16 cellular contexts compared by ENCODE assay signal in the genomic region with DNA sequence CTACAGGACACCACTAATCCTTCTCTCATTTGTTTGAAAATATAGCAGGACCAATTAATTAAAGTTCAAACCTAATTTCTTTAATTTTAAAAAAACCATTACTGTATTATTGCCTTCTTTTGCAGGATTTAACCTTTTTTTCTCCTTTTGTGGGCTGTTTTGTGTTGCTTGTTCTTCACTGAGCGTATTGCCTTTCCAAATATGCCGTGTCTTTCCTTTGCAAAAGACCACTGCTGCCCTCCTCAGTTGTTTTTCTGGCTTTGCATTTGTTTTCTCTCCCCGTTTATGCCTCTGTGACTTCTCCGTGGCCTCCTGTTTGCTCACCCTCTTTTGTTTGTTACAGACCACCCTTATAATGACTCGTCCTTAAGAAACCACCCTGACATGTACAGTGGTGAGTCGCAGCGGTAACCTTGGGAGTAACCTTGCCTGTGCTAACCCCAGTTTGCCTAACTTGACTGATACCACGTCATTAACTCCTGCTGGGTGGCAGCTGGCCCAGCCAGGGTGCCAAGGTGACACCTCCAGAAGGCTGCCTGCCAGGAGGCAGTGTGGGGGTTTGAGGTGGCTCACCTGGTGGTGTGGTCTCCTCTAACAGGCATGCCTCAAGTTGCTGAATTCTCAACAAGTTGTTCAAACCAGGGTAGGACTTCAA.
DNase-seq lines count a peak whose midpoint lies in the region; ATAC-seq, FAIRE-seq and TF ChIP-seq lines count a peak whose summit lies in the region.
"Had no signal": no experiment of that assay in that cellular context is flagged by ENCODE, and none has a peak within 500 bp of the region (broad histone marks: within the 10 kb centered on the region; RNA-seq: fewer than 3 reads in every experiment).

No MANE protein-coding gene starts in this region.

- no peak for FAIRE-seq in D721Med (lab: Jason Lieb, UNC)
- no peak for FAIRE-seq in HepG2 (lab: Jason Lieb, UNC)
- no peak for FAIRE-seq in RCC 7860 (lab: Jason Lieb, UNC)

- CTCF ChIA-PET in HepG2 (lab: Yijun Ruan, JAX; ENCODE audit: low intra/inter-chr PET ratio, low total read pairs) = interaction anchor here (1.2 kb wide), 1 partner anchor 155 kb away, joined by 3 read pairs; no protein-coding TSS in a partner anchor
- CTCF ChIA-PET in PC-9 (lab: Charles Lee) = no interaction called here

- H3K9me2 ChIP-seq in Loucy (replicated peaks; ENCODE audit: low read depth, low read length) = no peaks in the 10 kb centered on the region
- H3K9me2 ChIP-seq in PC-9 (ENCODE audit: insufficient read depth) = no peaks in the 10 kb centered on the region

- no peaks in the 10 kb centered on the region for H3F3A ChIP-seq in Loucy (ENCODE audit: low read depth)
- no peaks in the 10 kb centered on the region for H3F3A ChIP-seq in PC-9 (ENCODE audit: insufficient read depth, low read depth)

- TF ChIP-seq POLR2A in body of pancreas (IDR thresholded peaks at IDR 0.05) = no peak
- no peak for TF ChIP-seq POLR2A in HepG2 (IDR thresholded peaks at IDR 0.05; ENCODE audit: insufficient read depth in 1 of 2, low read depth in 2 of 2, low read length in 2 of 2)

- H3K9me3 ChIP-seq in Loucy (ENCODE audit: insufficient read depth, low read depth, low read length) = no peaks in the 10 kb centered on the region
- no peaks in the 10 kb centered on the region for H3K9me3 ChIP-seq in body of pancreas
- H3K9me3 ChIP-seq in HepG2 (ENCODE audit: low read length) = no peaks in the 10 kb centered on the region
- H3K9me3 ChIP-seq in PC-9 (ENCODE audit: insufficient read depth, low read depth) = no peaks in the 10 kb centered on the region
- H3K9me3 ChIP-seq: SJCRH30, suprapubic skin had no signal

- DNase-seq in D721Med (ENCODE audit: insufficient read length, low spot score) = no peak
- peak; percentile 17 to 65 (median 36) for DNase-seq in body of pancreas
- no peak for DNase-seq in HepG2 (ENCODE audit: low spot score)
- no peak for DNase-seq in medulla oblongata (ENCODE audit: extremely low spot score)
- DNase-seq in RCC 7860 (ENCODE audit: low spot score) = no peak
- DNase-seq in EL = no peak
- no peak for DNase-seq in PC-9
- DNase-seq: activated CD4-positive, alpha-beta T cell treated with anti-CD3 and anti-CD28 coated beads, Interleukin-2, amount 50 U/mL, for 1 hour; activated T-cell treated with anti-CD3 and anti-CD28 coated beads, Interleukin-2, amount 50 U/mL, for 1 hour; DMS153; naive thymus-derived CD4-positive, alpha-beta T cell; NCI-H2029 treated with DMSO at 0.1 percent for 48 hours; NCI-H82; SJCRH30 had no signal

- POLR2A ChIA-PET in HepG2 (lab: Yijun Ruan, JAX) (no interaction called here), PC-9 (lab: Charles Lee; ENCODE audit: unreplicated experiment) (no interaction called here)

- H3K27me3 ChIP-seq in Loucy (ENCODE audit: insufficient read depth, low read length, poor library complexity, severe bottlenecking) (no peaks in the 10 kb centered on the region), body of pancreas (no peaks in the 10 kb centered on the region), HepG2 (ENCODE audit: control insufficient read depth in 1 of 2, insufficient read depth in 2 of 2, low read length in 2 of 2) (peaks cover 2 to 44% of the 10 kb centered on the region in 2 experiments; a peak in 4 of 5 replicates), PC-9 (ENCODE audit: insufficient read depth, low read depth) (peaks cover 100% of the 10 kb centered on the region)
- H3K27me3 ChIP-seq: SJCRH30 had no signal

- BruUV-seq in HepG2 (replicated peaks; lab: Mats Ljungman, UMichigan) (no TSS peak), PC-9 (replicated peaks; lab: Mats Ljungman, UMichigan) (no TSS peak)

- intact Hi-C loops in body of pancreas (cut with DNase I) (no loop called here), HepG2 (cut with micrococcal nuclease; ENCODE audit: unreplicated experiment) (no loop called here), PC-9 (cut with micrococcal nuclease; ENCODE audit: unreplicated experiment) (no loop called here)

- H3K36me3 ChIP-seq in Loucy (ENCODE audit: insufficient read depth, low read length) (no peaks in the 10 kb centered on the region), body of pancreas (replicated peaks in 1 of 2; ENCODE audit: insufficient read depth in 1 of 2, low read depth in 2 of 2) (no peaks in the 10 kb centered on the region), HepG2 (replicated peaks in 1 of 2; ENCODE audit: control insufficient read depth in 1 of 2, insufficient read depth in 2 of 2, low read length in 2 of 2) (no peaks in the 10 kb centered on the region), PC-9 (ENCODE audit: low read depth) (no peaks in the 10 kb centered on the region)

- peak; percentile 70 for ATAC-seq in body of pancreas
- ATAC-seq in HepG2 = no peak
- ATAC-seq: naive thymus-derived CD4-positive, alpha-beta T cell had no signal

- H3K79me2 ChIP-seq in Loucy (ENCODE audit: insufficient read depth, low read length) (no peaks in the 10 kb centered on the region), HepG2 (ENCODE audit: insufficient read depth, low read length) (no peaks in the 10 kb centered on the region), PC-9 (ENCODE audit: low read depth) (no peaks in the 10 kb centered on the region)

- in situ Hi-C loops in HepG2 (cut with HindIII; ENCODE audit: extremely low pct_ligation_motif_present, low pct_unique_long_range_greater_than_20kb) = no loop called here

- H3K4me3 ChIP-seq in Loucy (ENCODE audit: low read length, poor library complexity, severe bottlenecking) (no peak overlapping the region), body of pancreas (no peak overlapping the region), HepG2 (replicated peaks in 1 of 3; ENCODE audit: insufficient read depth in 1 of 3, low read depth in 2 of 3, low read length in 3 of 3) (no peak overlapping the region), PC-9 (no peak overlapping the region)
- H3K4me3 ChIP-seq: SJCRH30, suprapubic skin had no signal

- H4K20me1 ChIP-seq in Loucy (ENCODE audit: insufficient read depth, low read length, poor library complexity, severe bottlenecking) (no peaks in the 10 kb centered on the region), HepG2 (ENCODE audit: insufficient read depth, low read length) (no peaks in the 10 kb centered on the region), PC-9 (ENCODE audit: insufficient read depth) (no peaks in the 10 kb centered on the region)

- WGBS in body of pancreas, 2 donors = 15 to 37% methylated on average over 8 of the region's 8 CpGs
- 5% methylated on average over 8 of the region's 8 CpGs for WGBS in HepG2 (ENCODE audit: low lambda C conversion rate)

- TF ChIP-seq EP300 in HepG2 (IDR thresholded peaks at IDR 0.05; ENCODE audit: low read depth in 2 of 2, low read length in 2 of 2) = no peak
- no peak for TF ChIP-seq EP300 in HepG2 (CRISPR knock-in tag; IDR thresholded peaks at IDR 0.05; ENCODE audit: borderline replicate concordance)

- no peak overlapping the region for H3K9ac ChIP-seq in Loucy (ENCODE audit: low read depth, low read length, poor library complexity, severe bottlenecking)
- no peak overlapping the region for H3K9ac ChIP-seq in HepG2 (ENCODE audit: insufficient read depth, low read depth, low read length)

- H3K4me1 ChIP-seq in Loucy (ENCODE audit: insufficient read depth, low read length, poor library complexity, severe bottlenecking) = no peaks in the 10 kb centered on the region
- peaks cover 10% of the 10 kb centered on the region for H3K4me1 ChIP-seq in body of pancreas
- H3K4me1 ChIP-seq in HepG2 (ENCODE audit: insufficient read depth, low read length) = no peaks in the 10 kb centered on the region
- H3K4me1 ChIP-seq in PC-9 (replicated peaks; ENCODE audit: insufficient read depth) = no peaks in the 10 kb centered on the region
- H3K4me1 ChIP-seq: SJCRH30, suprapubic skin had no signal

- TF ChIP-seq RAD21 in HepG2 (CRISPR knock-in tag; IDR thresholded peaks at IDR 0.05) = no peak

- TF ChIP-seq CTCF in D721Med (IDR thresholded peaks at IDR 0.05; ENCODE audit: insufficient read depth, missing control alignments) (peak; percentile 32), Loucy (conservative IDR thresholded peaks at IDR 0.05; ENCODE audit: low read length) (0 out of 2 replicates have a peak, but pooled peaks have one; percentile 20), body of pancreas (IDR thresholded peaks at IDR 0.05) (no peak), HepG2 (CRISPR knock-in tag; IDR thresholded peaks at IDR 0.05) (peak; percentile 23; the same call in 1 of the 2 replicates), PC-9 (conservative IDR thresholded peaks at IDR 0.05) (no peak)

- H3K27ac ChIP-seq in body of pancreas = peak overlapping the region in 3 of 4 donors; percentile 26 to 37 (median 31)
- no peak overlapping the region for H3K27ac ChIP-seq in HepG2 (ENCODE audit: extremely low read length, insufficient read depth, low read length)
- H3K27ac ChIP-seq in PC-9 = no peak overlapping the region
- H3K27ac ChIP-seq: SJCRH30, suprapubic skin had no signal

- H2AFZ ChIP-seq in Loucy (ENCODE audit: low read length) (no peak overlapping the region), HepG2 (ENCODE audit: low read length) (no peak overlapping the region), PC-9 (no peak overlapping the region; the same call in 1 of the 2 replicates)

- no peak overlapping the region for H3K4me2 ChIP-seq in Loucy (ENCODE audit: low read depth, low read length, poor library complexity, severe bottlenecking)
- no peak overlapping the region for H3K4me2 ChIP-seq in HepG2 (ENCODE audit: low read depth, low read length)
- H3K4me2 ChIP-seq in PC-9 = no peak overlapping the region

TF ChIP-seq in HepG2, 621 proteins besides CTCF, POLR2A, EP300 and RAD21 (continues in another document):
- peak; percentile 33 for TF ChIP-seq STAG1 (CRISPR knock-in tag; IDR thresholded peaks at IDR 0.05)
- TF ChIP-seq, protein P1, sequence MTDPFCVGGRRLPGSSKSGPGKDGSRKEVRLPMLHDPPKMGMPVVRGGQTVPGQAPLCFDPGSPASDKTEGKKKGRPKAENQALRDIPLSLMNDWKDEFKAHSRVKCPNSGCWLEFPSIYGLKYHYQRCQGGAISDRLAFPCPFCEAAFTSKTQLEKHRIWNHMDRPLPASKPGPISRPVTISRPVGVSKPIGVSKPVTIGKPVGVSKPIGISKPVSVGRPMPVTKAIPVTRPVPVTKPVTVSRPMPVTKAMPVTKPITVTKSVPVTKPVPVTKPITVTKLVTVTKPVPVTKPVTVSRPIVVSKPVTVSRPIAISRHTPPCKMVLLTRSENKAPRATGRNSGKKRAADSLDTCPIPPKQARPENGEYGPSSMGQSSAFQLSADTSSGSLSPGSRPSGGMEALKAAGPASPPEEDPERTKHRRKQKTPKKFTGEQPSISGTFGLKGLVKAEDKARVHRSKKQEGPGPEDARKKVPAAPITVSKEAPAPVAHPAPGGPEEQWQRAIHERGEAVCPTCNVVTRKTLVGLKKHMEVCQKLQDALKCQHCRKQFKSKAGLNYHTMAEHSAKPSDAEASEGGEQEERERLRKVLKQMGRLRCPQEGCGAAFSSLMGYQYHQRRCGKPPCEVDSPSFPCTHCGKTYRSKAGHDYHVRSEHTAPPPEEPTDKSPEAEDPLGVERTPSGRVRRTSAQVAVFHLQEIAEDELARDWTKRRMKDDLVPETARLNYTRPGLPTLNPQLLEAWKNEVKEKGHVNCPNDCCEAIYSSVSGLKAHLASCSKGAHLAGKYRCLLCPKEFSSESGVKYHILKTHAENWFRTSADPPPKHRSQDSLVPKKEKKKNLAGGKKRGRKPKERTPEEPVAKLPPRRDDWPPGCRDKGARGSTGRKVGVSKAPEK (CRISPR knock-in tag; IDR thresholded peaks at IDR 0.05; ENCODE audit: borderline replicate concordance) = no peak
- TF ChIP-seq GPN1 (CRISPR knock-in tag; IDR thresholded peaks at IDR 0.05; ENCODE audit: borderline replicate concordance) = no peak

Comparison
In these comparisons a context has a peak if more than half of its experiments do, and no peak if none do; other contexts are left out.
1. DNase-seq: peak in body of pancreas (4 of 4); none in D721Med (single experiment), HepG2 (single experiment), medulla oblongata (single experiment), RCC 7860 (single experiment), EL (single experiment) and PC-9 (0 of 2).
2. CTCF ChIP-seq: peak in D721Med (single experiment), Loucy (single experiment) and HepG2 (single experiment); none in body of pancreas (0 of 7) and PC-9 (single experiment).
3. H3K27ac ChIP-seq: peak in body of pancreas (3 of 4); none in HepG2 (single experiment) and PC-9 (single experiment).